Comparison of ENCODE assay signal across 10 cellular contexts in genomic region chr15:31357148-31357547, GRCh38. TPM values are rescaled to one million over a fixed set of nuclear protein-coding genes. Genes with fewer than 3 reads are reported as not detected.
A peak's percentile ranks its signal among the peaks of the same experiment; 100 is the strongest.
DNase-seq lines count a peak whose midpoint lies in the region; ATAC-seq and TF ChIP-seq lines count a peak whose summit lies in the region.
"Had no signal": no experiment of that assay in that cellular context is flagged by ENCODE, and none has a peak within 500 bp of the region (broad histone marks: within the 10 kb centered on the region; RNA-seq: fewer than 3 reads in every experiment).

No MANE protein-coding gene starts in this region.

- H3K4me1 ChIP-seq in gastroesophageal sphincter (peaks cover 16 to 100% (median 87%) of the 10 kb centered on the region in 3 donors), thymus (ENCODE audit: control insufficient read depth, insufficient read depth, low read length) (peaks cover 88% of the 10 kb centered on the region)

- peaks cover 33% of the 10 kb centered on the region for H3K36me3 Mint-ChIP-seq in activated naive CD4-positive, alpha-beta T cell treated with anti-CD3 and anti-CD28 coated beads for 36 hours (ENCODE audit: low read depth)
- peaks cover 38% of the 10 kb centered on the region for H3K36me3 Mint-ChIP-seq in T-helper 1 cell treated with Interleukin-12 subunit alpha and Interleukin-12 subunit beta and Interleukin-4 antibody, amounts not matched to agents 30 μg/mL and 1 μg/mL, for 36 hours (ENCODE audit: low read depth)

- H3K9me3 Mint-ChIP-seq in activated naive CD4-positive, alpha-beta T cell treated with anti-CD3 and anti-CD28 coated beads for 36 hours = peaks cover 7% of the 10 kb centered on the region
- H3K9me3 Mint-ChIP-seq in T-helper 1 cell treated with Interleukin-12 subunit alpha and Interleukin-12 subunit beta and Interleukin-4 antibody, amounts not matched to agents 30 μg/mL and 1 μg/mL, for 36 hours = peaks cover 5% of the 10 kb centered on the region

- DNase-seq in activated naive CD4-positive, alpha-beta T cell treated with anti-CD3 and anti-CD28 coated beads for 36 hours = peak; percentile 69
- no peak for DNase-seq in activated naive CD4-positive, alpha-beta T cell treated with Interleukin-2 at 50 U/mL for 16 hours
- DNase-seq in HuH-7 (ENCODE audit: low spot score) = no peak
- DNase-seq: NCI-H1105 had no signal

- H3K4me3 ChIP-seq in gastroesophageal sphincter (no peak overlapping the region), thymus (ENCODE audit: low read length) (peak overlapping the region; percentile 46)

- WGBS in gastroesophageal sphincter (ENCODE audit: low coverage in 1 of 2), 2 donors = 76 to 78% methylated on average over 5 to 6 of the region's 13 CpGs
- WGBS in thymus = 5% methylated on average over 13 of the region's 13 CpGs

- no peak for ATAC-seq in gastroesophageal sphincter
- no peak for ATAC-seq in HG02840 (IDR thresholded peaks at IDR 0.05; ENCODE audit: low FRiP score, unreplicated experiment)
- ATAC-seq in HG02884 (IDR thresholded peaks at IDR 0.05; ENCODE audit: unreplicated experiment) = no peak

- H3K36me3 ChIP-seq in gastroesophageal sphincter = no peaks in the 10 kb centered on the region
- H3K36me3 ChIP-seq in thymus (ENCODE audit: control insufficient read depth, insufficient read depth) = peaks cover 28% of the 10 kb centered on the region

- H3K9me3 ChIP-seq in gastroesophageal sphincter = no peaks in the 10 kb centered on the region
- no peaks in the 10 kb centered on the region for H3K9me3 ChIP-seq in thymus (ENCODE audit: control insufficient read depth)

- no peak for TF ChIP-seq POLR2A in gastroesophageal sphincter (IDR thresholded peaks at IDR 0.05)

- intact Hi-C loops in activated naive CD4-positive, alpha-beta T cell treated with anti-CD3 and anti-CD28 coated beads for 36 hours (cut with micrococcal nuclease) = no loop called here

- CTCF ChIA-PET in activated naive CD4-positive, alpha-beta T cell treated with anti-CD3 and anti-CD28 coated beads for 36 hours (lab: Charles Lee) = interaction anchor here (0.9 to 11.3 kb wide), 7 partner anchors 8 to 131 kb away, joined by 3 to 165 read pairs (median 5); no protein-coding TSS in a partner anchor

- H3K4me1 Mint-ChIP-seq in activated naive CD4-positive, alpha-beta T cell treated with anti-CD3 and anti-CD28 coated beads for 36 hours (ENCODE audit: low read depth) = peaks cover 96% of the 10 kb centered on the region
- peaks cover 81% of the 10 kb centered on the region for H3K4me1 Mint-ChIP-seq in T-helper 1 cell treated with Interleukin-12 subunit alpha and Interleukin-12 subunit beta and Interleukin-4 antibody, amounts not matched to agents 30 μg/mL and 1 μg/mL, for 36 hours (ENCODE audit: low read depth)

- H3K27me3 Mint-ChIP-seq in activated naive CD4-positive, alpha-beta T cell treated with anti-CD3 and anti-CD28 coated beads for 36 hours (ENCODE audit: low read depth) = no peaks in the 10 kb centered on the region
- no peaks in the 10 kb centered on the region for H3K27me3 Mint-ChIP-seq in T-helper 1 cell treated with Interleukin-12 subunit alpha and Interleukin-12 subunit beta and Interleukin-4 antibody, amounts not matched to agents 30 μg/mL and 1 μg/mL, for 36 hours (ENCODE audit: low read depth)

- H3K27me3 ChIP-seq in gastroesophageal sphincter = no peaks in the 10 kb centered on the region
- H3K27me3 ChIP-seq in thymus (ENCODE audit: control insufficient read depth, insufficient read depth) = no peaks in the 10 kb centered on the region

- peak overlapping the region in 3 of 4 donors; percentile 21 to 92 (median 89) for H3K27ac ChIP-seq in gastroesophageal sphincter
- H3K27ac ChIP-seq in thymus (ENCODE audit: low read depth) = peak overlapping the region; percentile 91
- H3K27ac ChIP-seq: VCaP had no signal

- peak overlapping the region; percentile 71 for H3K4me3 Mint-ChIP-seq in activated naive CD4-positive, alpha-beta T cell treated with anti-CD3 and anti-CD28 coated beads for 36 hours
- peak overlapping the region; percentile 86 for H3K4me3 Mint-ChIP-seq in T-helper 1 cell treated with Interleukin-12 subunit alpha and Interleukin-12 subunit beta and Interleukin-4 antibody, amounts not matched to agents 30 μg/mL and 1 μg/mL, for 36 hours

- TF ChIP-seq EP300 in gastroesophageal sphincter (IDR thresholded peaks at IDR 0.05) = no peak

- peak overlapping the region; percentile 99 for H3K27ac Mint-ChIP-seq in activated naive CD4-positive, alpha-beta T cell treated with anti-CD3 and anti-CD28 coated beads for 36 hours
- peak overlapping the region; percentile 92 for H3K27ac Mint-ChIP-seq in T-helper 1 cell treated with Interleukin-12 subunit alpha and Interleukin-12 subunit beta and Interleukin-4 antibody, amounts not matched to agents 30 μg/mL and 1 μg/mL, for 36 hours

- TF ChIP-seq CTCF in gastroesophageal sphincter (IDR thresholded peaks at IDR 0.05) = no peak

RNA-seq across cellular contexts. Expression of gene KLF13, which starts 30.5 kb away (rescaled TPM):
- total RNA-seq in activated naive CD4-positive, alpha-beta T cell treated with anti-CD3 and anti-CD28 coated beads for 36 hours = 100 to 1,000 TPM; 115 to 121 TPM
- 100 to 1,000 TPM in 1 of 4 donors, 10 to 100 TPM in 3; 49.7 to 106 (median 76.1) TPM for total RNA-seq in gastroesophageal sphincter
- polyA plus RNA-seq in thymus = 107 TPM
